24 cellular contexts compared by ENCODE assay signal in genomic region chr1:7232936-7233540, GRCh38.
DNase-seq lines count a peak whose midpoint lies in the region; ATAC-seq and TF ChIP-seq lines count a peak whose summit lies in the region.
"Had no signal": no experiment of that assay in that cellular context is flagged by ENCODE, and none has a peak within 500 bp of the region (broad histone marks: within the 10 kb centered on the region; RNA-seq: fewer than 3 reads in every experiment).

No MANE protein-coding gene starts in this region.

- H3K4me2 ChIP-seq in osteoblast (ENCODE audit: insufficient read depth, low read length), result no peak overlapping the region
- H3K4me2 ChIP-seq: A549; BLaER1 treated with 17β-estradiol and CSF1 and Interleukin-3, amounts not matched to agents 10 nM and 100 nM had no signal

- intact Hi-C loops in vagina (cut with DNase I) (no loop called here), Right ventricle myocardium superior (cut with DNase I) (no loop called here)

- peak; percentile 35 for DNase-seq in activated CD8-positive, alpha-beta memory T cell treated with anti-CD3 and anti-CD28 coated beads, Interleukin-2, amount 10 ng/mL, durations not matched to agents 7 days and 5 days
- DNase-seq in activated CD8-positive, alpha-beta memory T cell treated with anti-CD3 and anti-CD28 coated beads, Interleukin-2, amount 50 U/mL, for 48 hours, result no peak
- DNase-seq in ecto neural progenitor cell (ENCODE audit: low spot score), result peak; percentile 22
- peak; percentile 52 for DNase-seq in osteoblast (ENCODE audit: insufficient read length, low spot score, missing footprints)
- DNase-seq in vagina (ENCODE audit: extremely low spot score in 2 of 2), result peak; percentile 16 to 54
- no peak for DNase-seq in Right ventricle myocardium superior
- DNase-seq: 8988T; ACHN; AML-193; BE2C; CD4-positive, alpha-beta T cell; CD8-positive, alpha-beta memory T cell; DMS 273 treated with DMSO at 0.1 percent for 48 hours; DMS79; EL; GDM1; GOT3; HFFc6 had no signal

- H3K79me2 ChIP-seq in osteoblast (ENCODE audit: insufficient read depth, low read length), result no peaks in the 10 kb centered on the region

- CTCF ChIA-PET in activated CD8-positive, alpha-beta memory T cell treated with anti-CD3 and anti-CD28 coated beads, Interleukin-2, amount 10 ng/mL, durations not matched to agents 7 days and 5 days (lab: Charles Lee), result no interaction called here

- no peak overlapping the region for H3K27ac ChIP-seq in osteoblast (ENCODE audit: low read depth, low read length)
- H3K27ac ChIP-seq in vagina, result no peak overlapping the region
- H3K27ac ChIP-seq: BLaER1 treated with 17β-estradiol and CSF1 and Interleukin-3, amounts not matched to agents 10 nM and 100 nM had no signal

- no peak overlapping the region for H3K27ac Mint-ChIP-seq in activated CD8-positive, alpha-beta memory T cell treated with anti-CD3 and anti-CD28 coated beads, Interleukin-2, amount 10 ng/mL, durations not matched to agents 7 days and 5 days
- H3K27ac Mint-ChIP-seq: CD14-positive monocyte; CD4-positive, alpha-beta T cell; HFFc6 had no signal

- H3K9me3 Mint-ChIP-seq in activated CD8-positive, alpha-beta memory T cell treated with anti-CD3 and anti-CD28 coated beads, Interleukin-2, amount 10 ng/mL, durations not matched to agents 7 days and 5 days (ENCODE audit: low read depth), result no peaks in the 10 kb centered on the region
- H3K9me3 Mint-ChIP-seq: CD14-positive monocyte; CD4-positive, alpha-beta T cell; CD8-positive, alpha-beta memory T cell; HFFc6 had no signal

- TF ChIP-seq CTCF in osteoblast (IDR thresholded peaks at IDR 0.05; ENCODE audit: extremely low read depth, low read depth, low read length) (no peak), vagina (IDR thresholded peaks at IDR 0.05) (no peak)

- H3K4me1 Mint-ChIP-seq in activated CD8-positive, alpha-beta memory T cell treated with anti-CD3 and anti-CD28 coated beads, Interleukin-2, amount 10 ng/mL, durations not matched to agents 7 days and 5 days, result no peaks in the 10 kb centered on the region
- H3K4me1 Mint-ChIP-seq: CD14-positive monocyte; CD8-positive, alpha-beta memory T cell had no signal

- H3K36me3 Mint-ChIP-seq in activated CD8-positive, alpha-beta memory T cell treated with anti-CD3 and anti-CD28 coated beads, Interleukin-2, amount 10 ng/mL, durations not matched to agents 7 days and 5 days, result no peaks in the 10 kb centered on the region
- H3K36me3 Mint-ChIP-seq: CD14-positive monocyte; CD8-positive, alpha-beta memory T cell had no signal

- no peak overlapping the region for H2AFZ ChIP-seq in osteoblast (ENCODE audit: low read length)

- H3K36me3 ChIP-seq in osteoblast (ENCODE audit: insufficient read depth, low read length) (no peaks in the 10 kb centered on the region), vagina (no peaks in the 10 kb centered on the region)
- H3K36me3 ChIP-seq: BE2C; BLaER1 treated with 17β-estradiol and CSF1 and Interleukin-3, amounts not matched to agents 10 nM and 100 nM; HAP-1 had no signal

- no peak overlapping the region for H3K4me3 ChIP-seq in osteoblast (ENCODE audit: insufficient read depth, low read length)
- H3K4me3 ChIP-seq in vagina, result no peak overlapping the region
- H3K4me3 ChIP-seq: A549; BLaER1 treated with 17β-estradiol and CSF1 and Interleukin-3, amounts not matched to agents 10 nM and 100 nM; GM12878; HAP-1 had no signal

- H3K27me3 Mint-ChIP-seq in activated CD8-positive, alpha-beta memory T cell treated with anti-CD3 and anti-CD28 coated beads, Interleukin-2, amount 10 ng/mL, durations not matched to agents 7 days and 5 days, result peaks cover 15% of the 10 kb centered on the region

- TF ChIP-seq POLR2A in vagina (IDR thresholded peaks at IDR 0.05), result no peak

- no peak for ATAC-seq in activated CD8-positive, alpha-beta memory T cell treated with anti-CD3 and anti-CD28 coated beads, Interleukin-2, amount 10 ng/mL, durations not matched to agents 7 days and 5 days
- ATAC-seq in HG03097 (IDR thresholded peaks at IDR 0.05; ENCODE audit: low FRiP score, unreplicated experiment) (no peak), Right ventricle myocardium superior (ENCODE audit: poor library complexity) (no peak)
- ATAC-seq: A549, GM12878 had no signal

- H3K27me3 ChIP-seq in osteoblast (ENCODE audit: insufficient read depth, low read length) (no peaks in the 10 kb centered on the region), vagina (no peaks in the 10 kb centered on the region)
- H3K27me3 ChIP-seq: BE2C; BLaER1 treated with 17β-estradiol and CSF1 and Interleukin-3, amounts not matched to agents 10 nM and 100 nM had no signal

- H3K4me3 Mint-ChIP-seq in activated CD8-positive, alpha-beta memory T cell treated with anti-CD3 and anti-CD28 coated beads, Interleukin-2, amount 10 ng/mL, durations not matched to agents 7 days and 5 days, result no peak overlapping the region
- H3K4me3 Mint-ChIP-seq: CD14-positive monocyte; CD4-positive, alpha-beta T cell; CD8-positive, alpha-beta memory T cell; HFFc6 had no signal

- no peaks in the 10 kb centered on the region for H3K4me1 ChIP-seq in osteoblast (ENCODE audit: insufficient read depth, low read length)
- no peaks in the 10 kb centered on the region for H3K4me1 ChIP-seq in vagina
- H3K4me1 ChIP-seq: BE2C, HAP-1 had no signal

- H4K20me1 ChIP-seq in osteoblast (ENCODE audit: insufficient read depth, low read length), result no peaks in the 10 kb centered on the region
- H4K20me1 ChIP-seq: BLaER1 treated with 17β-estradiol and CSF1 and Interleukin-3, amounts not matched to agents 10 nM and 100 nM had no signal

- no peaks in the 10 kb centered on the region for H3K9me3 ChIP-seq in osteoblast (ENCODE audit: low read depth, low read length)
- H3K9me3 ChIP-seq in vagina, result no peaks in the 10 kb centered on the region
- H3K9me3 ChIP-seq: A549; BE2C; BLaER1 treated with 17β-estradiol and CSF1 and Interleukin-3, amounts not matched to agents 10 nM and 100 nM; HAP-1 had no signal

Comparison
In these comparisons a context has a peak if more than half of its experiments do, and no peak if none do; other contexts are left out.
1. DNase-seq: peak in activated CD8-positive, alpha-beta memory T cell treated with anti-CD3 and anti-CD28 coated beads, Interleukin-2, amount 10 ng/mL, durations not matched to agents 7 days and 5 days (single experiment), ecto neural progenitor cell (single experiment), osteoblast (single experiment) and vagina (2 of 2); none in activated CD8-positive, alpha-beta memory T cell treated with anti-CD3 and anti-CD28 coated beads, Interleukin-2, amount 50 U/mL, for 48 hours (single experiment) and Right ventricle myocardium superior (single experiment).